31 cellular contexts compared by ENCODE assay signal in the genomic region with DNA sequence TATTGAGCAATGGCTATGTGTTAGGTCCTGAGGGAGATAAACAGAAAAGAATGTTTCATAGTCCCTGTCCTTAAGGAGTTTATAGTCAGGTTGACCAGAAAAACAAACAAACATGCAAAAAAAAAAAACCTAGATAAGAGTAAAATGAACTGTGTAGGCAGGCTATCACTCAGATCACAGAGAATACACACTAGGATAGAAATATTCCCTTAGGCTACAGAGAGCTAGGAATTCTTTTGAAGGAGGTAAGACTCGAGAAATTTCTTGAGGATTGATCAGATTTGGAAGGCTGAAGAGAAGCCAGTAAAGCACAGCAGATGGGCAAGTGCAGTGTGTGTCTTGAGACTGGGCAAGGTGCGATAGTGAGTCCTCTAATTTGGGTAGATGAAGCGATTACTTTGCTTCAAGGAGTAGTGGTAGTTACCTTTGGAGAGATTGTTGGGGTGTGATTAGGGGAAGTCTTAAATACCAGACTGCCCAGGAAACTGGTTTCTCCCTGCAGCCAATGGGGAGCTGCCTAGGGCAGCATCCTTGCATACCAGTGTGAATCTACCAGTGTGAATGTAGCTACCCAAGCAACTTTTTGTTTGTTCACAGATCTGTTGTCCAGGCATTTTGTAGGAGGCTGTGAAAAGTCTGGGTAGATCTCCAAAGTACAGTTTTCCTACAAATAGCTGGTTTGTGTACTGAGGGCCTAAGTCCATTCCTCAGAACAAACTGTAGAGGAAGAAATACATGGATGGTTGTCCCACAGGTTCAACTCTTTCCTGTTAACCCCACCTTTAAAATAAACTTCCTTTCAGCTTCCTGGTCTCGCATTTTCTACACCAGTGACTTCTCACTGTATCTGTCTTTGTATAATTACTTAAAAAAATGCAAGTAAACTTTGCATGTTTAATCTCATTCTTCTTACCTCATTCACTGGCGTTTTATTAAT.
"Had no signal": no experiment of that assay in that cellular context is flagged by ENCODE, and none has a peak within 500 bp of the region (broad histone marks: within the 10 kb centered on the region; RNA-seq: fewer than 3 reads in every experiment).

No MANE protein-coding gene starts in this region.

- H3K27ac Mint-ChIP-seq: activated CD8-positive, alpha-beta T cell treated with anti-CD3 and anti-CD28 coated beads, Interleukin-2, amount 10 ng/mL, durations not matched to agents 7 days and 5 days; activated naive CD4-positive, alpha-beta T cell treated with anti-CD3 and anti-CD28 coated beads, Interleukin-2, amount 50 U/mL, for 72 hours; effector memory CD8-positive, alpha-beta T cell; nephron; stimulated activated naive CD8-positive, alpha-beta T cell treated with anti-CD3 and anti-CD28 coated beads, Interleukin-15, Interleukin-2, amounts not matched to agents 100 ng/mL and 50 ng/mL, for 24 hours; T-cell; T-helper 2 cell treated with Interferon-gamma antibody and Interleukin-4, amounts not matched to agents 5 μg/mL and 100 μg/mL, for 36 hours had no signal

- H3K4me3 ChIP-seq: dorsolateral prefrontal cortex, gastroesophageal sphincter, heart left ventricle, lower lobe of right lung, ovary, prostate gland, right atrium auricular region, tibial nerve had no signal

- FAIRE-seq: colon, endothelial cell of umbilical vein, kidney, TTC549 had no signal

- H3K9me3 ChIP-seq: gastroesophageal sphincter, heart left ventricle, lower lobe of right lung, neutrophil, ovary, prostate gland, right atrium auricular region, tibial nerve had no signal

- H3K27me3 Mint-ChIP-seq: stimulated activated naive CD8-positive, alpha-beta T cell treated with anti-CD3 and anti-CD28 coated beads, Interleukin-15, Interleukin-2, amounts not matched to agents 100 ng/mL and 50 ng/mL, for 24 hours had no signal

- H3K27ac ChIP-seq: brain microvascular endothelial cell, dorsolateral prefrontal cortex, gastroesophageal sphincter, heart left ventricle, lower lobe of right lung, neutrophil, ovary, prostate gland, right atrium auricular region, tibial nerve, WERI-Rb-1 had no signal

- H3K4me1 ChIP-seq: gastroesophageal sphincter, heart left ventricle, lower lobe of right lung, prostate gland, right atrium auricular region, tibial nerve had no signal

- H3K36me3 ChIP-seq: brain microvascular endothelial cell, gastroesophageal sphincter, heart left ventricle, lower lobe of right lung, neutrophil, ovary, prostate gland, right atrium auricular region, tibial nerve, WERI-Rb-1 had no signal

- H3K4me3 Mint-ChIP-seq: activated CD8-positive, alpha-beta T cell treated with anti-CD3 and anti-CD28 coated beads, Interleukin-2, amount 10 ng/mL, durations not matched to agents 7 days and 5 days; central memory CD8-positive, alpha-beta T cell; effector memory CD8-positive, alpha-beta T cell; nephron; stimulated activated naive CD8-positive, alpha-beta T cell treated with anti-CD3 and anti-CD28 coated beads, Interleukin-15, Interleukin-2, amounts not matched to agents 100 ng/mL and 50 ng/mL, for 24 hours; T-cell; T-helper 2 cell treated with Interferon-gamma antibody and Interleukin-4, amounts not matched to agents 5 μg/mL and 100 μg/mL, for 36 hours had no signal

- ATAC-seq: activated CD8-positive, alpha-beta T cell treated with anti-CD3 and anti-CD28 coated beads, Interleukin-2, amount 10 ng/mL, durations not matched to agents 7 days and 5 days; activated naive CD4-positive, alpha-beta T cell treated with anti-CD3 and anti-CD28 coated beads, Interleukin-2, amount 50 U/mL, for 72 hours; effector memory CD8-positive, alpha-beta T cell; gastroesophageal sphincter; heart left ventricle; left lobe of liver; lower lobe of right lung; T-cell had no signal

- H3K9me3 Mint-ChIP-seq: central memory CD8-positive, alpha-beta T cell; nephron; stimulated activated naive CD8-positive, alpha-beta T cell treated with anti-CD3 and anti-CD28 coated beads, Interleukin-15, Interleukin-2, amounts not matched to agents 100 ng/mL and 50 ng/mL, for 24 hours; T-cell; T-helper 2 cell treated with Interferon-gamma antibody and Interleukin-4, amounts not matched to agents 5 μg/mL and 100 μg/mL, for 36 hours had no signal

- DNase-seq: activated CD4-positive, alpha-beta T cell treated with anti-CD3 and anti-CD28 coated beads for 1 hour; activated CD4-positive, alpha-beta T cell treated with anti-CD3 and anti-CD28 coated beads, Interleukin-2, amount 50 U/mL, for 1 hour; activated CD8-positive, alpha-beta T cell treated with anti-CD3 and anti-CD28 coated beads, Interleukin-2, amount 10 ng/mL, durations not matched to agents 7 days and 5 days; activated gamma-delta T cell treated with Interleukin-2 at 50 U/mL for 16 hours; activated T-cell treated with anti-CD3 and anti-CD28 coated beads, Interleukin-2, amount 50 U/mL, for 1 hour; aorta; brain microvascular endothelial cell; dorsolateral prefrontal cortex; effector memory CD8-positive, alpha-beta T cell; heart left ventricle; kidney; lower lobe of right lung; ovary; stimulated activated CD4-positive, alpha-beta T cell treated with anti-CD3 and anti-CD28 coated beads, Interleukin-12 subunit alpha, Interleukin-12 subunit beta, amount 100 ng/mL, for 4 hours; stimulated activated CD4-positive, alpha-beta T cell treated with anti-CD3 and anti-CD28 coated beads, Interleukin-4, amount 100 ng/mL, for 4 hours; T-cell; WERI-Rb-1 had no signal

- H3K4me1 Mint-ChIP-seq: central memory CD8-positive, alpha-beta T cell; nephron; T-cell had no signal

- H3K27me3 ChIP-seq: brain microvascular endothelial cell, gastroesophageal sphincter, heart left ventricle, neutrophil, ovary, right atrium auricular region, tibial nerve had no signal

- H3K36me3 Mint-ChIP-seq: activated naive CD4-positive, alpha-beta T cell treated with anti-CD3 and anti-CD28 coated beads, Interleukin-2, amount 50 U/mL, for 72 hours; T-cell had no signal
